Comparison of ENCODE assay signal across 27 cellular contexts in genomic region chr3:55605837-55606236, GRCh38.
"Had no signal": no experiment of that assay in that cellular context is flagged by ENCODE, and none has a peak within 500 bp of the region (broad histone marks: within the 10 kb centered on the region; RNA-seq: fewer than 3 reads in every experiment).

No MANE protein-coding gene starts in this region.

- H3K36me3 ChIP-seq: breast epithelium, MG63, Peyer's patch, SJCRH30, WERI-Rb-1 had no signal

- H3K27me3 ChIP-seq: breast epithelium, MG63, Peyer's patch, SJCRH30 had no signal

- H3K4me2 ChIP-seq: SK-N-SH had no signal

- H3K4me1 ChIP-seq: breast epithelium, Peyer's patch, SJCRH30 had no signal

- DNase-seq: activated CD4-positive, alpha-beta memory T cell treated with anti-CD3 and anti-CD28 coated beads, Interleukin-2, amount 10 ng/mL, durations not matched to agents 7 days and 5 days; activated CD4-positive, alpha-beta T cell treated with anti-CD3 and anti-CD28 coated beads for 36 hours; activated CD4-positive, alpha-beta T cell treated with anti-CD3 and anti-CD28 coated beads, Interleukin-2, amount 50 U/mL, for 1 hour; activated gamma-delta T cell treated with Interleukin-2 at 50 U/mL for 16 hours; activated naive CD4-positive, alpha-beta T cell treated with anti-CD3 and anti-CD28 coated beads, Interleukin-2, amount 10 ng/mL, durations not matched to agents 7 days and 5 days; activated naive CD8-positive, alpha-beta T cell treated with anti-CD3 and anti-CD28 coated beads for 36 hours; activated T-cell treated with anti-CD3 and anti-CD28 coated beads for 4 hours; activated T-cell treated with anti-CD3 and anti-CD28 coated beads, Interleukin-2, amount 50 U/mL, for 48 hours; aorta; KG1; MG63; MV-4-11; NCI-H1105; NCI-H1436; NCI-H1694 treated with DMSO at 0.1 percent for 48 hours; NCI-H2029 treated with DMSO at 0.1 percent for 48 hours; NCI-H345; NCI-H510A; NCI-H526 treated with DMSO at 0.1 percent for 48 hours; NCI-H82; Peyer's patch; Right ventricle myocardium superior; SJCRH30; SK-N-SH; T-helper 1 cell; WERI-Rb-1 had no signal

- H3K9me2 ChIP-seq: SK-N-SH had no signal

- H3K27ac ChIP-seq: breast epithelium, Peyer's patch, SJCRH30, WERI-Rb-1 had no signal

- H3K4me3 ChIP-seq: breast epithelium, MG63, Peyer's patch, SJCRH30 had no signal

- H3K9me3 ChIP-seq: breast epithelium, MG63, Peyer's patch, SJCRH30, SK-N-SH had no signal

- H3K9ac ChIP-seq: SK-N-SH had no signal

- ATAC-seq: activated CD4-positive, alpha-beta T cell treated with anti-CD3 and anti-CD28 coated beads for 36 hours had no signal
